8 cellular contexts compared by ENCODE assay signal in genomic region chr2:224847961-224848850, GRCh38.
DNase-seq lines count a peak whose midpoint lies in the region; ATAC-seq and TF ChIP-seq lines count a peak whose summit lies in the region.

No MANE protein-coding gene starts in this region.

- no peaks in the 10 kb centered on the region for H3K27me3 Mint-ChIP-seq in activated naive CD4-positive, alpha-beta T cell treated with anti-CD3 and anti-CD28 coated beads for 36 hours (ENCODE audit: low read depth)
- H3K27me3 Mint-ChIP-seq in T-helper 17 cell = no peaks in the 10 kb centered on the region

- no peak overlapping the region for H3K4me3 ChIP-seq in prostate gland

- peaks cover 18% of the 10 kb centered on the region for H3K4me1 Mint-ChIP-seq in activated naive CD4-positive, alpha-beta T cell treated with anti-CD3 and anti-CD28 coated beads for 36 hours (ENCODE audit: low read depth)
- peaks cover 7% of the 10 kb centered on the region for H3K4me1 Mint-ChIP-seq in T-helper 17 cell

- WGBS in prostate gland = 73% methylated on average over 7 of the region's 7 CpGs

- H3K27ac Mint-ChIP-seq in activated naive CD4-positive, alpha-beta T cell treated with anti-CD3 and anti-CD28 coated beads for 36 hours = no peak overlapping the region
- no peak overlapping the region for H3K27ac Mint-ChIP-seq in T-helper 17 cell

- TF ChIP-seq POLR2A in prostate gland (IDR thresholded peaks at IDR 0.05) = no peak

- intact Hi-C loops in prostate gland (cut with DNase I) = no loop called here
- intact Hi-C loops in activated naive CD4-positive, alpha-beta T cell treated with anti-CD3 and anti-CD28 coated beads for 36 hours (cut with micrococcal nuclease) = no loop called here

- CTCF ChIA-PET in activated naive CD4-positive, alpha-beta T cell treated with anti-CD3 and anti-CD28 coated beads for 36 hours (lab: Charles Lee) = interaction anchor here (0.9 kb wide), 1 partner anchor 154 kb away, joined by 3 read pairs; no protein-coding TSS in a partner anchor

- H3K27me3 ChIP-seq in prostate gland (replicated peaks; ENCODE audit: insufficient read depth) = no peaks in the 10 kb centered on the region

- H3K9me3 Mint-ChIP-seq in activated naive CD4-positive, alpha-beta T cell treated with anti-CD3 and anti-CD28 coated beads for 36 hours = no peaks in the 10 kb centered on the region

- no peak overlapping the region for H3K27ac ChIP-seq in prostate gland

- no peak for TF ChIP-seq CTCF in prostate gland (IDR thresholded peaks at IDR 0.05)

- no peak for ATAC-seq in T-helper 17 cell

- H3K36me3 ChIP-seq in prostate gland = no peaks in the 10 kb centered on the region

- DNase-seq in H4 (ENCODE audit: low spot score) = peak; percentile 85
- DNase-seq in NCI-H345 (lab: John Stamatoyannopoulos, UW) = peak; percentile 87
- peak; percentile 68 for DNase-seq in dermis blood vessel endothelial cell
- DNase-seq in prostate gland (ENCODE audit: low spot score) = peak; percentile 29
- no peak for DNase-seq in stimulated activated naive CD4-positive, alpha-beta T cell (lab: John Stamatoyannopoulos, UW)
- no peak for DNase-seq in activated naive CD4-positive, alpha-beta T cell treated with anti-CD3 and anti-CD28 coated beads for 36 hours
- no peak for DNase-seq in T-helper 17 cell
- no peak for DNase-seq in cerebellar cortex (ENCODE audit: low spot score)

- no peaks in the 10 kb centered on the region for H3K9me3 ChIP-seq in prostate gland
- H3K9me3 ChIP-seq in T-helper 17 cell (ENCODE audit: control insufficient read depth, low read length, poor library complexity, severe bottlenecking) = no peaks in the 10 kb centered on the region

- no peaks in the 10 kb centered on the region for H3K4me1 ChIP-seq in prostate gland (replicated peaks)

- peaks cover 66% of the 10 kb centered on the region for H3K36me3 Mint-ChIP-seq in activated naive CD4-positive, alpha-beta T cell treated with anti-CD3 and anti-CD28 coated beads for 36 hours (ENCODE audit: low read depth)
- peaks cover 10% of the 10 kb centered on the region for H3K36me3 Mint-ChIP-seq in T-helper 17 cell (ENCODE audit: low read depth)

- no peak overlapping the region for H3K4me3 Mint-ChIP-seq in activated naive CD4-positive, alpha-beta T cell treated with anti-CD3 and anti-CD28 coated beads for 36 hours
- no peak overlapping the region for H3K4me3 Mint-ChIP-seq in T-helper 17 cell

Comparison
In these comparisons a context has a peak if more than half of its experiments do, and no peak if none do; other contexts are left out.
1. DNase-seq: peak in H4 (single experiment), NCI-H345 (single experiment), dermis blood vessel endothelial cell (single experiment) and prostate gland (single experiment); none in stimulated activated naive CD4-positive, alpha-beta T cell (0 of 6), activated naive CD4-positive, alpha-beta T cell treated with anti-CD3 and anti-CD28 coated beads for 36 hours (single experiment), T-helper 17 cell (0 of 3) and cerebellar cortex (single experiment).